In genomic region chr4:73729534-73730165, GRCh38 we compare ENCODE assay signal across 3 cellular contexts.
TF ChIP-seq lines count a peak whose summit lies in the region.

No MANE protein-coding gene starts in this region.

TF ChIP-seq in HCT116, 20 proteins besides CTCF, POLR2A, EP300 and RAD21:
- TF ChIP-seq YY1 (IDR thresholded peaks at IDR 0.05; ENCODE audit: extremely low read depth, insufficient replicate concordance, low read depth, low read length) = no peak
- peak; percentile 19; the same call in 1 of the 2 replicates for TF ChIP-seq CBX3 (IDR thresholded peaks at IDR 0.05; ENCODE audit: low read depth)

TF ChIP-seq in SK-N-SH, 30 proteins besides CTCF, POLR2A, EP300 and RAD21:
- TF ChIP-seq, protein P1, sequence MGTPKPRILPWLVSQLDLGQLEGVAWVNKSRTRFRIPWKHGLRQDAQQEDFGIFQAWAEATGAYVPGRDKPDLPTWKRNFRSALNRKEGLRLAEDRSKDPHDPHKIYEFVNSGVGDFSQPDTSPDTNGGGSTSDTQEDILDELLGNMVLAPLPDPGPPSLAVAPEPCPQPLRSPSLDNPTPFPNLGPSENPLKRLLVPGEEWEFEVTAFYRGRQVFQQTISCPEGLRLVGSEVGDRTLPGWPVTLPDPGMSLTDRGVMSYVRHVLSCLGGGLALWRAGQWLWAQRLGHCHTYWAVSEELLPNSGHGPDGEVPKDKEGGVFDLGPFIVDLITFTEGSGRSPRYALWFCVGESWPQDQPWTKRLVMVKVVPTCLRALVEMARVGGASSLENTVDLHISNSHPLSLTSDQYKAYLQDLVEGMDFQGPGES (IDR thresholded peaks at IDR 0.05; ENCODE audit: low read depth, low read length) = no peak
- TF ChIP-seq MAX (IDR thresholded peaks at IDR 0.05; ENCODE audit: low read depth) (0 out of 2 replicates have a peak, but pooled peaks have one; percentile 36), USF2 (IDR thresholded peaks at IDR 0.05; ENCODE audit: borderline replicate concordance, low read depth, low read length) (no peak), SMC3 (IDR thresholded peaks at IDR 0.05; ENCODE audit: low read depth, low read length) (peak; percentile 83)

TF ChIP-seq in neural cell, 6 proteins besides CTCF, POLR2A, EP300 and RAD21:
- TF ChIP-seq REST (IDR thresholded peaks at IDR 0.05; ENCODE audit: borderline replicate concordance) (no peak), EZH2 (IDR thresholded peaks at IDR 0.05; ENCODE audit: borderline replicate concordance, insufficient read depth, low read length, poor library complexity, severe bottlenecking) (no peak), TAF1 (IDR thresholded peaks at IDR 0.05; ENCODE audit: low read depth) (no peak), SMC3 (conservative IDR thresholded peaks at IDR 0.05; ENCODE audit: poor library complexity) (peak; percentile 85), MXI1 (conservative IDR thresholded peaks at IDR 0.05; ENCODE audit: poor library complexity, severe bottlenecking) (no peak)
